In genomic region chr4:107719927-107720722, GRCh38 we compare ENCODE assay signal across 8 cellular contexts. TPM values are rescaled to one million over a fixed set of nuclear protein-coding genes. Genes with fewer than 3 reads are reported as not detected.
DNase-seq lines count a peak whose midpoint lies in the region; ATAC-seq and TF ChIP-seq lines count a peak whose summit lies in the region.

PAPSS1 (minus strand) TSS chr4:107720234; CDS start chr4:107720179, 55 bp downstream.

- peak; percentile 84 for ATAC-seq in GM21360 (IDR thresholded peaks at IDR 0.05; ENCODE audit: unreplicated experiment)
- peak; percentile 98 for ATAC-seq in lung (ENCODE audit: insufficient read depth, low FRiP score)

- no peaks in the 10 kb centered on the region for H3K36me3 ChIP-seq in lung (ENCODE audit: control insufficient read depth in 2 of 2, insufficient read depth in 2 of 2, low read length in 2 of 2)

- DNase-seq in COLO829 (ENCODE audit: low spot score) (peak; percentile 97), HT-29 (ENCODE audit: low spot score) (peak; percentile 98), lung (ENCODE audit: low spot score) (peak; percentile 97)
- DNase-seq in NK-92 treated with Interleukin-12 subunit alpha and Interleukin-12 subunit beta, amount 100 ng/mL, for 24 hours (lab: John Stamatoyannopoulos, UW): peak; percentile 85
- peak; percentile 95 for DNase-seq in activated CD8-positive, alpha-beta memory T cell treated with anti-CD3 and anti-CD28 coated beads for 24 hours
- DNase-seq in effector CD4-positive, alpha-beta T cell: peak; percentile 91
- peak; percentile 88 to 93 (median 91) for DNase-seq in stimulated activated CD4-positive, alpha-beta T cell treated with anti-CD3 and anti-CD28 coated beads, TNF-alpha, amount 100 ng/mL, for 24 hours (ENCODE audit: low read depth in 3 of 3)

- H3K27ac ChIP-seq in lung (ENCODE audit: low read depth in 1 of 2, low read length in 1 of 2): peak within 1 kb of the TSS; percentile 87 to 94

- H3K4me3 ChIP-seq in lung: peak within 1 kb of the TSS; percentile 94

- H3K4me1 ChIP-seq in lung (ENCODE audit: control insufficient read depth in 2 of 2, insufficient read depth in 2 of 2, low read length in 2 of 2): peaks cover 0 to 5% of the 10 kb centered on the region in 2 donors

- WGBS in lung, 2 donors: 0 to 1% methylated on average over 79 to 90 of the region's 90 CpGs

- H3K9me3 ChIP-seq in lung (ENCODE audit: control insufficient read depth in 2 of 2, insufficient read depth in 1 of 2, low read length in 1 of 2): no peaks in the 10 kb centered on the region

- no peaks in the 10 kb centered on the region for H3K27me3 ChIP-seq in lung (ENCODE audit: control insufficient read depth, insufficient read depth)

- TF ChIP-seq CTCF in lung (IDR thresholded peaks at IDR 0.05; ENCODE audit: control extremely low read depth, extremely low read depth): no peak

RNA-seq across cellular contexts. Expression of gene PAPSS1, which starts in this region (rescaled TPM):
- 23.4 and 23.9 TPM in 2 replicates for total RNA-seq in HT-29 (2014; rRNA removed; shearing (Covaris generic))
- 10 to 100 TPM; 50.7 to 71.7 TPM for total RNA-seq in lung
- polyA plus RNA-seq in lung: 10 to 100 TPM; 39.5 to 59.9 TPM

Comparison
In these comparisons a context has a peak if more than half of its experiments do, and no peak if none do; other contexts are left out.
1. Peak in every context shown above with its lines: DNase-seq, ATAC-seq, H3K4me3 ChIP-seq and H3K27ac ChIP-seq.